In the genomic region with DNA sequence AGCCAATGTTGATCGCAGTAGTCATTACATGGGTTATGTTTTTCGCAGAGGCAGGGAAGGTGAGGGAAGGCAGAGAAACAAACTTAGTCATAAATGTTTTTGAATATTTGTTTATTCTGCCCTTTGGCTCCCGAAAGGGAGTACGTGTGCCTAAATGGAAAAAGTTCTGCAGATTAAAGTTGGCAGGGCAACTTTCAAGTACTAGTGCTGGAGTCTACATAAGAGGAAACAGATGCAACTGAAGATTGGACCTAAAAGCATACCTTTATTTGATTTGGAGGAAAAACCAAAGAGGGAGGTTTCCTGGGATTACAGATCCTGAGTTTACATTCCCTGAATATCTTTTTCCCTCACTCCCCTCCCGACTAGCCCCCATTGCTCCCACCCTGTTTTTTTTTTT, we compare ENCODE assay signal across 2 cellular contexts.
TF ChIP-seq lines count a peak whose summit lies in the region.

No MANE protein-coding gene starts in this region.

TF ChIP-seq in GM12878, 131 proteins besides CTCF, POLR2A, EP300 and RAD21:
- TF ChIP-seq RB1 (IDR thresholded peaks at IDR 0.05; ENCODE audit: borderline replicate concordance) (no peak), KLF5 (IDR thresholded peaks at IDR 0.05; ENCODE audit: partially characterized antibody) (no peak), SUPT20H (IDR thresholded peaks at IDR 0.05; ENCODE audit: borderline replicate concordance, control insufficient read depth, low read depth, low read length) (no peak), GATAD2B (conservative IDR thresholded peaks at IDR 0.05; ENCODE audit: low read depth) (no peak), BACH1 (IDR thresholded peaks at IDR 0.05; ENCODE audit: borderline replicate concordance) (no peak), BCL11A (IDR thresholded peaks at IDR 0.05; ENCODE audit: low read depth, low read length) (no peak), SIX5 (IDR thresholded peaks at IDR 0.05; ENCODE audit: low read depth, low read length, severe bottlenecking) (no peak), TAF1 (IDR thresholded peaks at IDR 0.05; ENCODE audit: borderline replicate concordance, low read depth, low read length) (no peak), NR2C1 (IDR thresholded peaks at IDR 0.05) (no peak), SREBF1 (IDR thresholded peaks at IDR 0.05; ENCODE audit: low read length) (no peak), PAX8 (IDR thresholded peaks at IDR 0.05) (no peak), LARP7 (IDR thresholded peaks at IDR 0.05) (no peak), MXI1 (IDR thresholded peaks at IDR 0.05; ENCODE audit: low read depth, low read length) (no peak), ZNF207 (IDR thresholded peaks at IDR 0.05; ENCODE audit: borderline replicate concordance) (no peak), KAT2A (conservative IDR thresholded peaks at IDR 0.05; ENCODE audit: control insufficient read depth, low read depth, low read length) (no peak)
- TF ChIP-seq, protein P1, sequence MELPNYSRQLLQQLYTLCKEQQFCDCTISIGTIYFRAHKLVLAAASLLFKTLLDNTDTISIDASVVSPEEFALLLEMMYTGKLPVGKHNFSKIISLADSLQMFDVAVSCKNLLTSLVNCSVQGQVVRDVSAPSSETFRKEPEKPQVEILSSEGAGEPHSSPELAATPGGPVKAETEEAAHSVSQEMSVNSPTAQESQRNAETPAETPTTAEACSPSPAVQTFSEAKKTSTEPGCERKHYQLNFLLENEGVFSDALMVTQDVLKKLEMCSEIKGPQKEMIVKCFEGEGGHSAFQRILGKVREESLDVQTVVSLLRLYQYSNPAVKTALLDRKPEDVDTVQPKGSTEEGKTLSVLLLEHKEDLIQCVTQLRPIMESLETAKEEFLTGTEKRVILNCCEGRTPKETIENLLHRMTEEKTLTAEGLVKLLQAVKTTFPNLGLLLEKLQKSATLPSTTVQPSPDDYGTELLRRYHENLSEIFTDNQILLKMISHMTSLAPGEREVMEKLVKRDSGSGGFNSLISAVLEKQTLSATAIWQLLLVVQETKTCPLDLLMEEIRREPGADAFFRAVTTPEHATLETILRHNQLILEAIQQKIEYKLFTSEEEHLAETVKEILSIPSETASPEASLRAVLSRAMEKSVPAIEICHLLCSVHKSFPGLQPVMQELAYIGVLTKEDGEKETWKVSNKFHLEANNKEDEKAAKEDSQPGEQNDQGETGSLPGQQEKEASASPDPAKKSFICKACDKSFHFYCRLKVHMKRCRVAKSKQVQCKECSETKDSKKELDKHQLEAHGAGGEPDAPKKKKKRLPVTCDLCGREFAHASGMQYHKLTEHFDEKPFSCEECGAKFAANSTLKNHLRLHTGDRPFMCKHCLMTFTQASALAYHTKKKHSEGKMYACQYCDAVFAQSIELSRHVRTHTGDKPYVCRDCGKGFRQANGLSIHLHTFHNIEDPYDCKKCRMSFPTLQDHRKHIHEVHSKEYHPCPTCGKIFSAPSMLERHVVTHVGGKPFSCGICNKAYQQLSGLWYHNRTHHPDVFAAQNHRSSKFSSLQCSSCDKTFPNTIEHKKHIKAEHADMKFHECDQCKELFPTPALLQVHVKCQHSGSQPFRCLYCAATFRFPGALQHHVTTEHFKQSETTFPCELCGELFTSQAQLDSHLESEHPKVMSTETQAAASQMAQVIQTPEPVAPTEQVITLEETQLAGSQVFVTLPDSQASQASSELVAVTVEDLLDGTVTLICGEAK (IDR thresholded peaks at IDR 0.05; ENCODE audit: borderline replicate concordance), result no peak

TF ChIP-seq in SK-N-SH treated with all-trans-retinoic acid at 6 μM for 48 hours, 23 proteins besides CTCF, POLR2A, EP300 and RAD21:
- TF ChIP-seq ZNF70 (CRISPR knock-in tag; IDR thresholded peaks at IDR 0.05), result no peak
- no peak for TF ChIP-seq GLIS3 (CRISPR knock-in tag; IDR thresholded peaks at IDR 0.05)
- TF ChIP-seq ZFP3 (CRISPR knock-in tag; IDR thresholded peaks at IDR 0.05), result no peak
- no peak for TF ChIP-seq ZNF565 (CRISPR knock-in tag; conservative IDR thresholded peaks at IDR 0.05; ENCODE audit: low read depth)
- no peak for TF ChIP-seq CREB5 (CRISPR knock-in tag; IDR thresholded peaks at IDR 0.05; ENCODE audit: low read depth)
- TF ChIP-seq ARNTL (CRISPR knock-in tag; IDR thresholded peaks at IDR 0.05; ENCODE audit: borderline replicate concordance, low read depth), result no peak
- TF ChIP-seq TOX (CRISPR knock-in tag; IDR thresholded peaks at IDR 0.05; ENCODE audit: borderline replicate concordance), result no peak
